1 cellular context compared by ENCODE assay signal in genomic region chr3:149971403-149972075, GRCh38.
A peak's percentile ranks its signal among the peaks of the same experiment; 100 is the strongest.
TF ChIP-seq lines count a peak whose summit lies in the region.

No MANE protein-coding gene starts in this region.

TF ChIP-seq in HepG2, 621 proteins besides CTCF, POLR2A, EP300 and RAD21 (continued from another document):
- TF ChIP-seq, protein P1, sequence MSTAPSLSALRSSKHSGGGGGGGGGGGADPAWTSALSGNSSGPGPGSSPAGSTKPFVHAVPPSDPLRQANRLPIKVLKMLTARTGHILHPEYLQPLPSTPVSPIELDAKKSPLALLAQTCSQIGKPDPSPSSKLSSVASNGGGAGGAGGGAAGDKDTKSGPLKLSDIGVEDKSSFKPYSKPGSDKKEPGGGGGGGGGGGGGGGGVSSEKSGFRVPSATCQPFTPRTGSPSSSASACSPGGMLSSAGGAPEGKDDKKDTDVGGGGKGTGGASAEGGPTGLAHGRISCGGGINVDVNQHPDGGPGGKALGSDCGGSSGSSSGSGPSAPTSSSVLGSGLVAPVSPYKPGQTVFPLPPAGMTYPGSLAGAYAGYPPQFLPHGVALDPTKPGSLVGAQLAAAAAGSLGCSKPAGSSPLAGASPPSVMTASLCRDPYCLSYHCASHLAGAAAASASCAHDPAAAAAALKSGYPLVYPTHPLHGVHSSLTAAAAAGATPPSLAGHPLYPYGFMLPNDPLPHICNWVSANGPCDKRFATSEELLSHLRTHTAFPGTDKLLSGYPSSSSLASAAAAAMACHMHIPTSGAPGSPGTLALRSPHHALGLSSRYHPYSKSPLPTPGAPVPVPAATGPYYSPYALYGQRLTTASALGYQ (CRISPR knock-in tag; IDR thresholded peaks at IDR 0.05): no peak
- TF ChIP-seq PAX8 (CRISPR knock-in tag; IDR thresholded peaks at IDR 0.05; ENCODE audit: borderline replicate concordance): no peak; the same call in 1 of the 2 replicates
- no peak for TF ChIP-seq RFXAP (CRISPR knock-in tag; IDR thresholded peaks at IDR 0.05; ENCODE audit: borderline replicate concordance)
- no peak for TF ChIP-seq ZMAT3 (CRISPR knock-in tag; conservative IDR thresholded peaks at IDR 0.05)
- TF ChIP-seq E2F2 (CRISPR knock-in tag; IDR thresholded peaks at IDR 0.05; ENCODE audit: borderline replicate concordance): peak; percentile 49; the same call in 1 of the 2 replicates
- TF ChIP-seq BRF2 (CRISPR knock-in tag; IDR thresholded peaks at IDR 0.05): no peak
- TF ChIP-seq ONECUT2 (CRISPR knock-in tag; IDR thresholded peaks at IDR 0.05): no peak
TF ChIP-seq in HepG2: peak in this region for 79.
